ENCODE assay signal across 10 cellular contexts in the genomic region with DNA sequence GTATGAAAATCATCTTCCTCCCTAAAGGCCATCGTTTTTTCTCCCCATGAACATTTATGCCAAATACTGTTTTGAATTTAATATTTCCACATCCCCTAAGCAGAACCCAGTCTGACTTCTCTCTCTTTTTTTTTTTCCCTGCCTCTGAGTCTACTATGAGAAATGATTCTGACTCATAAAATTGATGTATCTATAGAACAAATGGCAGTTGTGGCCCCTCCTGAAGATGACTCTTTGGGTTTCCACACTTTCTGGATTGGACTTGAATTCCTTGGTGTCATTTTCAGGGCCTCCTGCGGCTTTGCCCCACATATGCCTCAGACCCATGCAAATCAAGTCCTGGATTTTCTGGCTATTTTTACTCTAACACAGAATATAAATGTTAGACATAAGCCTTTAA. TPM values are rescaled to one million over a fixed set of nuclear protein-coding genes. Genes with fewer than 3 reads are reported as not detected.
DNase-seq lines count a peak whose midpoint lies in the region; ATAC-seq and TF ChIP-seq lines count a peak whose summit lies in the region.
"Had no signal": no experiment of that assay in that cellular context is flagged by ENCODE, and none has a peak within 500 bp of the region (broad histone marks: within the 10 kb centered on the region; RNA-seq: fewer than 3 reads in every experiment).

No MANE protein-coding gene starts in this region.

- H3K27ac Mint-ChIP-seq in activated naive CD8-positive, alpha-beta T cell treated with anti-CD3 and anti-CD28 coated beads for 36 hours: no peak overlapping the region
- H3K27ac Mint-ChIP-seq: CD4-positive, CD25-positive, alpha-beta regulatory T cell had no signal

- H3K27me3 Mint-ChIP-seq in activated naive CD8-positive, alpha-beta T cell treated with anti-CD3 and anti-CD28 coated beads for 36 hours: peaks cover 10% of the 10 kb centered on the region

- H3K4me3 ChIP-seq in fibroblast of mammary gland (ENCODE audit: control insufficient read depth, low read depth, low read length): no peak overlapping the region

- DNase-seq in activated effector memory CD4-positive, alpha-beta T cell treated with anti-CD3 and anti-CD28 coated beads, Interleukin-2, amount 50 U/mL, for 16 hours: peak; percentile 2
- DNase-seq in activated effector memory CD4-positive, alpha-beta T cell treated with Interleukin-2 at 50 U/mL for 16 hours: no peak
- DNase-seq in RKO (ENCODE audit: low spot score): peak; percentile 50
- peak; percentile 92 for DNase-seq in fibroblast of mammary gland (ENCODE audit: low read depth)
- DNase-seq in activated naive CD8-positive, alpha-beta T cell treated with anti-CD3 and anti-CD28 coated beads for 36 hours: no peak
- no peak for DNase-seq in NOMO-1 (lab: John Stamatoyannopoulos, UW; ENCODE audit: unreplicated experiment in 2 of 2)
- no peak for DNase-seq in effector CD4-positive, alpha-beta T cell
- DNase-seq: 8988T had no signal

- no peak overlapping the region for H3K4me3 Mint-ChIP-seq in activated naive CD8-positive, alpha-beta T cell treated with anti-CD3 and anti-CD28 coated beads for 36 hours
- H3K4me3 Mint-ChIP-seq: CD4-positive, CD25-positive, alpha-beta regulatory T cell had no signal

- ATAC-seq in GM19035 (IDR thresholded peaks at IDR 0.05; ENCODE audit: unreplicated experiment): no peak

- H3K4me1 Mint-ChIP-seq in activated naive CD8-positive, alpha-beta T cell treated with anti-CD3 and anti-CD28 coated beads for 36 hours: no peaks in the 10 kb centered on the region

- no peaks in the 10 kb centered on the region for H3K9me3 Mint-ChIP-seq in activated naive CD8-positive, alpha-beta T cell treated with anti-CD3 and anti-CD28 coated beads for 36 hours
- H3K9me3 Mint-ChIP-seq: CD4-positive, CD25-positive, alpha-beta regulatory T cell had no signal

- no peak for TF ChIP-seq CTCF in fibroblast of mammary gland (conservative IDR thresholded peaks at IDR 0.05; ENCODE audit: control insufficient read depth, insufficient read depth, low read depth, low read length)

- no peaks in the 10 kb centered on the region for H3K36me3 Mint-ChIP-seq in activated naive CD8-positive, alpha-beta T cell treated with anti-CD3 and anti-CD28 coated beads for 36 hours
- H3K36me3 Mint-ChIP-seq: CD4-positive, CD25-positive, alpha-beta regulatory T cell had no signal

RNA-seq across cellular contexts. Expression of a gene that starts 22.7 kb away (rescaled TPM):
- 10 to 100 TPM; 20.8 to 21.1 TPM for total RNA-seq in activated naive CD8-positive, alpha-beta T cell treated with anti-CD3 and anti-CD28 coated beads for 36 hours

RNA-seq across cellular contexts. Expression of a gene that starts 31.1 kb away (rescaled TPM):
- total RNA-seq in activated naive CD8-positive, alpha-beta T cell treated with anti-CD3 and anti-CD28 coated beads for 36 hours: 10 to 100 TPM; 10.7 to 10.9 TPM
- total RNA-seq: CD4-positive, CD25-positive, alpha-beta regulatory T cell had no signal

Comparison
In these comparisons a context has a peak if more than half of its experiments do, and no peak if none do; other contexts are left out.
1. DNase-seq: peak in activated effector memory CD4-positive, alpha-beta T cell treated with anti-CD3 and anti-CD28 coated beads, Interleukin-2, amount 50 U/mL, for 16 hours (single experiment), RKO (single experiment) and fibroblast of mammary gland (single experiment); none in activated effector memory CD4-positive, alpha-beta T cell treated with Interleukin-2 at 50 U/mL for 16 hours (single experiment), activated naive CD8-positive, alpha-beta T cell treated with anti-CD3 and anti-CD28 coated beads for 36 hours (single experiment), NOMO-1 (0 of 2) and effector CD4-positive, alpha-beta T cell (single experiment).